In genomic region chr13:31485651-31486051, GRCh38 we compare ENCODE assay signal across 19 cellular contexts.
DNase-seq lines count a peak whose midpoint lies in the region; ATAC-seq and TF ChIP-seq lines count a peak whose summit lies in the region.
"Had no signal": no experiment of that assay in that cellular context is flagged by ENCODE, and none has a peak within 500 bp of the region (broad histone marks: within the 10 kb centered on the region; RNA-seq: fewer than 3 reads in every experiment).

No MANE protein-coding gene starts in this region.

- H3K4me1 Mint-ChIP-seq in activated T-cell treated with anti-CD3 and anti-CD28 coated beads, Interleukin-2, amount 50 U/mL, for 72 hours (ENCODE audit: low read depth), result no peaks in the 10 kb centered on the region

- no peak overlapping the region for H3K27ac Mint-ChIP-seq in activated T-cell treated with anti-CD3 and anti-CD28 coated beads, Interleukin-2, amount 50 U/mL, for 72 hours
- H3K27ac Mint-ChIP-seq: activated naive CD4-positive, alpha-beta T cell treated with anti-CD3 and anti-CD28 coated beads, Interleukin-2, amount 50 U/mL, for 72 hours; T-helper 1 cell treated with Interleukin-12 subunit alpha and Interleukin-12 subunit beta and Interleukin-4 antibody, amounts not matched to agents 30 μg/mL and 1 μg/mL, for 36 hours had no signal

- H3K27ac ChIP-seq in HUES48 (ENCODE audit: low read depth, low read length), result peak overlapping the region; percentile 42
- H3K27ac ChIP-seq in brain microvascular endothelial cell, result peak overlapping the region; percentile 82
- no peak overlapping the region for H3K27ac ChIP-seq in gastrocnemius medialis
- H3K27ac ChIP-seq: Peyer's patch, prostate gland had no signal

- TF ChIP-seq CTCF in brain microvascular endothelial cell (IDR thresholded peaks at IDR 0.05; ENCODE audit: low read depth, low read length, missing control alignments) (no peak), gastrocnemius medialis (IDR thresholded peaks at IDR 0.05 in 4 of 5, conservative IDR thresholded peaks at IDR 0.05 in 1 of 5) (no peak)

- H3K36me3 Mint-ChIP-seq in activated T-cell treated with anti-CD3 and anti-CD28 coated beads, Interleukin-2, amount 50 U/mL, for 72 hours (ENCODE audit: insufficient read depth in 2 of 2), result no peaks in the 10 kb centered on the region
- H3K36me3 Mint-ChIP-seq: activated naive CD4-positive, alpha-beta T cell treated with anti-CD3 and anti-CD28 coated beads, Interleukin-2, amount 50 U/mL, for 72 hours had no signal

- H3K36me3 ChIP-seq in HUES48 (ENCODE audit: control insufficient read depth, insufficient read depth, low read length) (no peaks in the 10 kb centered on the region), brain microvascular endothelial cell (replicated peaks) (no peaks in the 10 kb centered on the region), gastrocnemius medialis (no peaks in the 10 kb centered on the region)
- H3K36me3 ChIP-seq: HAP-1, Peyer's patch, prostate gland had no signal

- DNase-seq in GF-D8 (lab: John Stamatoyannopoulos, UW), result peak; percentile 87
- peak; percentile 65 for DNase-seq in brain microvascular endothelial cell
- peak; percentile 42 for DNase-seq in left kidney (ENCODE audit: low read depth, low spot score)
- DNase-seq in gastrocnemius medialis, result no peak
- DNase-seq in activated T-cell treated with anti-CD3 and anti-CD28 coated beads, Interleukin-2, amount 50 U/mL, for 72 hours, result no peak
- DNase-seq in DMS114 treated with DMSO at 0.1 percent for 48 hours (lab: John Stamatoyannopoulos, UW; ENCODE audit: unreplicated experiment), result no peak
- DNase-seq: activated CD4-positive, alpha-beta T cell treated with anti-CD3 and anti-CD28 coated beads for 4 hours; activated T-cell treated with anti-CD3 and anti-CD28 coated beads for 4 hours; caudate nucleus; NCI-H1436; NCI-H510A treated with DMSO at 0.1 percent for 48 hours; Peyer's patch had no signal

- H3K27me3 Mint-ChIP-seq in activated T-cell treated with anti-CD3 and anti-CD28 coated beads, Interleukin-2, amount 50 U/mL, for 72 hours (ENCODE audit: low read depth), result no peaks in the 10 kb centered on the region

- in situ Hi-C loops in brain microvascular endothelial cell (cut with HindIII; ENCODE audit: low pct_ligation_motif_present, low sequenced_read_pairs) (no loop called here), gastrocnemius medialis (cut with MboI; ENCODE audit: low sequenced_read_pairs in 4 of 4) (no loop called here)

- no peak overlapping the region for H3K9ac ChIP-seq in HUES48 (ENCODE audit: low read depth, low read length)

- H3K9me3 ChIP-seq in HUES48 (ENCODE audit: control insufficient read depth, insufficient read depth, low read length) (no peaks in the 10 kb centered on the region), gastrocnemius medialis (no peaks in the 10 kb centered on the region)
- H3K9me3 ChIP-seq: HAP-1, Peyer's patch, prostate gland had no signal

- H3K4me3 ChIP-seq in HUES48 (ENCODE audit: low read depth, low read length) (no peak overlapping the region), brain microvascular endothelial cell (ENCODE audit: low read depth, low read length) (no peak overlapping the region), gastrocnemius medialis (no peak overlapping the region)
- H3K4me3 ChIP-seq: GM12878, HAP-1, Peyer's patch, prostate gland had no signal

- peaks cover 0 to 2% of the 10 kb centered on the region in 2 donors for H3K9me3 Mint-ChIP-seq in activated T-cell treated with anti-CD3 and anti-CD28 coated beads, Interleukin-2, amount 50 U/mL, for 72 hours
- H3K9me3 Mint-ChIP-seq: activated naive CD4-positive, alpha-beta T cell treated with anti-CD3 and anti-CD28 coated beads, Interleukin-2, amount 50 U/mL, for 72 hours; T-helper 1 cell treated with Interleukin-12 subunit alpha and Interleukin-12 subunit beta and Interleukin-4 antibody, amounts not matched to agents 30 μg/mL and 1 μg/mL, for 36 hours had no signal

- no peak for ATAC-seq in HG03520 (IDR thresholded peaks at IDR 0.05; ENCODE audit: unreplicated experiment)
- ATAC-seq in gastrocnemius medialis, result no peak
- no peak for ATAC-seq in activated T-cell treated with anti-CD3 and anti-CD28 coated beads, Interleukin-2, amount 50 U/mL, for 72 hours (replicated peaks in 1 of 2)
- ATAC-seq: activated naive CD4-positive, alpha-beta T cell treated with anti-CD3 and anti-CD28 coated beads, Interleukin-2, amount 50 U/mL, for 72 hours; GM12878 had no signal

- no peaks in the 10 kb centered on the region for H3K27me3 ChIP-seq in HUES48 (ENCODE audit: control insufficient read depth, insufficient read depth, low read length)
- no peaks in the 10 kb centered on the region for H3K27me3 ChIP-seq in brain microvascular endothelial cell (replicated peaks)
- H3K27me3 ChIP-seq in gastrocnemius medialis, result no peaks in the 10 kb centered on the region
- H3K27me3 ChIP-seq: Peyer's patch had no signal

- H3K4me3 Mint-ChIP-seq in activated T-cell treated with anti-CD3 and anti-CD28 coated beads, Interleukin-2, amount 50 U/mL, for 72 hours, result no peak overlapping the region
- H3K4me3 Mint-ChIP-seq: T-helper 1 cell treated with Interleukin-12 subunit alpha and Interleukin-12 subunit beta and Interleukin-4 antibody, amounts not matched to agents 30 μg/mL and 1 μg/mL, for 36 hours had no signal

- no peak for TF ChIP-seq POLR2A in gastrocnemius medialis (IDR thresholded peaks at IDR 0.05)

- intact Hi-C loops in gastrocnemius medialis (cut with DNase I; ENCODE audit: low total_unique reads), result no loop called here

- H3K4me1 ChIP-seq in HUES48 (ENCODE audit: control insufficient read depth, insufficient read depth, low read length) (no peaks in the 10 kb centered on the region), gastrocnemius medialis (no peaks in the 10 kb centered on the region)
- H3K4me1 ChIP-seq: HAP-1, Peyer's patch, prostate gland had no signal

Comparison
In these comparisons a context has a peak if more than half of its experiments do, and no peak if none do; other contexts are left out.
1. DNase-seq: peak in GF-D8 (single experiment), brain microvascular endothelial cell (single experiment) and left kidney (single experiment); none in gastrocnemius medialis (0 of 2), activated T-cell treated with anti-CD3 and anti-CD28 coated beads, Interleukin-2, amount 50 U/mL, for 72 hours (0 of 2) and DMS114 treated with DMSO at 0.1 percent for 48 hours (single experiment).
2. H3K27ac ChIP-seq: peak in HUES48 (single experiment) and brain microvascular endothelial cell (single experiment); none in gastrocnemius medialis (0 of 4).